ENCODE assay signal across 31 cellular contexts in genomic region chr3:20121088-20121487, GRCh38.
"Had no signal": no experiment of that assay in that cellular context is flagged by ENCODE, and none has a peak within 500 bp of the region (broad histone marks: within the 10 kb centered on the region; RNA-seq: fewer than 3 reads in every experiment).

No MANE protein-coding gene starts in this region.

- H3K4me3 ChIP-seq: esophagus muscularis mucosa had no signal

- H3K9me3 Mint-ChIP-seq: activated B cell treated with CpG ODN at 0.5 μM for 24 hours; activated CD8-positive, alpha-beta T cell treated with anti-CD3 and anti-CD28 coated beads for 36 hours; activated naive CD4-positive, alpha-beta T cell treated with anti-CD3 and anti-CD28 coated beads for 36 hours; activated naive CD4-positive, alpha-beta T cell treated with anti-CD3 and anti-CD28 coated beads, Interleukin-2, amount 50 U/mL, for 24 hours; activated naive CD8-positive, alpha-beta T cell treated with anti-CD3 and anti-CD28 coated beads for 36 hours; activated T-cell treated with anti-CD3 and anti-CD28 coated beads, Interleukin-2, amount 50 U/mL, for 4 hours; central memory CD8-positive, alpha-beta T cell; effector memory CD8-positive, alpha-beta T cell; T-cell; T-helper 1 cell treated with Interleukin-12 subunit alpha and Interleukin-12 subunit beta and Interleukin-4 antibody, amounts not matched to agents 30 μg/mL and 1 μg/mL, for 36 hours; T-helper 2 cell treated with Interferon-gamma antibody and Interleukin-4, amounts not matched to agents 5 μg/mL and 100 μg/mL, for 36 hours had no signal

- H3K4me3 Mint-ChIP-seq: activated B cell treated with CpG ODN at 0.5 μM for 24 hours; activated CD8-positive, alpha-beta T cell treated with anti-CD3 and anti-CD28 coated beads for 36 hours; activated naive CD4-positive, alpha-beta T cell treated with anti-CD3 and anti-CD28 coated beads for 36 hours; activated naive CD4-positive, alpha-beta T cell treated with anti-CD3 and anti-CD28 coated beads, Interleukin-2, amount 50 U/mL, for 24 hours; activated naive CD8-positive, alpha-beta T cell treated with anti-CD3 and anti-CD28 coated beads for 36 hours; activated T-cell treated with anti-CD3 and anti-CD28 coated beads, Interleukin-2, amount 50 U/mL, for 4 hours; central memory CD8-positive, alpha-beta T cell; effector memory CD8-positive, alpha-beta T cell; T-cell; T-helper 1 cell treated with Interleukin-12 subunit alpha and Interleukin-12 subunit beta and Interleukin-4 antibody, amounts not matched to agents 30 μg/mL and 1 μg/mL, for 36 hours; T-helper 2 cell treated with Interferon-gamma antibody and Interleukin-4, amounts not matched to agents 5 μg/mL and 100 μg/mL, for 36 hours had no signal

- H3K9me3 ChIP-seq: esophagus muscularis mucosa had no signal

- ATAC-seq: activated CD4-positive, CD25-positive, alpha-beta regulatory T cell treated with anti-CD3 and anti-CD28 coated beads, Interleukin-2, amount 50 U/mL, for 24 hours; activated CD8-positive, alpha-beta T cell treated with anti-CD3 and anti-CD28 coated beads for 36 hours; activated T-cell treated with anti-CD3 and anti-CD28 coated beads, Interleukin-2, amount 50 U/mL, for 4 hours; effector memory CD8-positive, alpha-beta T cell; T-cell had no signal

- H3K27ac ChIP-seq: brain microvascular endothelial cell, esophagus muscularis mucosa, WERI-Rb-1 had no signal

- H3K27me3 ChIP-seq: brain microvascular endothelial cell, esophagus muscularis mucosa had no signal

- H3K27me3 Mint-ChIP-seq: activated B cell treated with CpG ODN at 0.5 μM for 24 hours; activated CD8-positive, alpha-beta T cell treated with anti-CD3 and anti-CD28 coated beads for 36 hours; activated naive CD4-positive, alpha-beta T cell treated with anti-CD3 and anti-CD28 coated beads, Interleukin-2, amount 50 U/mL, for 24 hours; activated naive CD8-positive, alpha-beta T cell treated with anti-CD3 and anti-CD28 coated beads for 36 hours; central memory CD8-positive, alpha-beta T cell; effector memory CD8-positive, alpha-beta T cell; T-cell had no signal

- H3K36me3 ChIP-seq: brain microvascular endothelial cell had no signal

- H3K27ac Mint-ChIP-seq: activated B cell treated with CpG ODN at 0.5 μM for 24 hours; activated CD8-positive, alpha-beta T cell treated with anti-CD3 and anti-CD28 coated beads for 36 hours; activated naive CD4-positive, alpha-beta T cell treated with anti-CD3 and anti-CD28 coated beads for 36 hours; activated naive CD4-positive, alpha-beta T cell treated with anti-CD3 and anti-CD28 coated beads, Interleukin-2, amount 50 U/mL, for 24 hours; activated naive CD8-positive, alpha-beta T cell treated with anti-CD3 and anti-CD28 coated beads for 36 hours; T-cell; T-helper 1 cell treated with Interleukin-12 subunit alpha and Interleukin-12 subunit beta and Interleukin-4 antibody, amounts not matched to agents 30 μg/mL and 1 μg/mL, for 36 hours; T-helper 2 cell treated with Interferon-gamma antibody and Interleukin-4, amounts not matched to agents 5 μg/mL and 100 μg/mL, for 36 hours had no signal

- H3K4me1 ChIP-seq: esophagus muscularis mucosa had no signal

- DNase-seq: activated B cell treated with CpG ODN at 0.5 μM for 24 hours; activated CD4-positive, alpha-beta T cell treated with anti-CD3 and anti-CD28 coated beads for 48 hours; activated CD4-positive, alpha-beta T cell treated with anti-CD3 and anti-CD28 coated beads, Interleukin-2, amount 50 U/mL, for 1 hour; activated CD4-positive, alpha-beta T cell treated with anti-CD3 and anti-CD28 coated beads, Interleukin-2, amount 50 U/mL, for 48 hours; activated CD8-positive, alpha-beta memory T cell treated with anti-CD3 and anti-CD28 coated beads for 24 hours; activated CD8-positive, alpha-beta T cell treated with anti-CD3 and anti-CD28 coated beads for 36 hours; activated effector memory CD4-positive, alpha-beta T cell treated with Interleukin-2 at 50 U/mL for 16 hours; activated gamma-delta T cell treated with Interleukin-2 at 50 U/mL for 16 hours; activated naive CD4-positive, alpha-beta T cell treated with anti-CD3 and anti-CD28 coated beads for 36 hours; activated naive CD8-positive, alpha-beta T cell treated with anti-CD3 and anti-CD28 coated beads for 36 hours; activated T-cell treated with anti-CD3 and anti-CD28 coated beads, Interleukin-2, amount 50 U/mL, for 4 hours; amniotic stem cell; anterior cingulate cortex; brain microvascular endothelial cell; cortex of kidney; dermis blood vessel endothelial cell; effector CD4-positive, alpha-beta T cell; effector memory CD8-positive, alpha-beta T cell; erythroblast; foreskin melanocyte; head of caudate nucleus; SW 1271; T-cell; T1000; WERI-Rb-1 had no signal

- H3K4me1 Mint-ChIP-seq: activated naive CD8-positive, alpha-beta T cell treated with anti-CD3 and anti-CD28 coated beads for 36 hours had no signal
